8 cellular contexts compared by ENCODE assay signal in the genomic region with DNA sequence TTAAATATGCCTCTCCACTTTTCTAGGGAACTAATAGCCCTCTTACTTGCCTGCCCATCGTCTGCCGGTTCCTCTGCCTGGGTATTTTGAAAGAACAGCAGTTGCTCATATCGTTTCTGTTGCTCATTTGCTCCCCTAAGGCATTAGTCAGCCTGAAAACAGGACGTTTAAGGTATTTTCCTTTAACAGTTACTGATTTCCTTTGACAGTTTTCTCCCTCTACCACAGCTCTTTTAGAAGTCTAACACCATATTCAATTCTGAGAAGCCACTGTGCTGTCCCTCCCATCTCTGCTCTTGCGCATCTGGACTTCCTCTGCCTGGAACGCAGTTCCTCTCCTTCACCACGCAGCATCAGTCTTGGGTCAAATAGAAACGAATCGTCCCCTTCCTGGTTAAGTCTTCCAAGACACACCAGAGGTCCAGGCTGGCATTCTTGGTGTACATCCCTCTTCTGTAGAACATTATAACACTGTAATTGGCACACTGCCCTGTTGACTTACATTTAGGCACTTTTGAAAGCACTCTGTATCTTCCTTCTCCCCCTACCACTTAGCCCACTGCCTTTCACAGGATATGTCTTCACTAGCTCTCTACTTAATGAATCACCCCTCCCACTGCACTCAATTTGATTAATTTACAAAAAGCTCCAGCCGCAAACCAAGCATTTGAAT.
DNase-seq lines count a peak whose midpoint lies in the region; ATAC-seq and TF ChIP-seq lines count a peak whose summit lies in the region.

No MANE protein-coding gene starts in this region.

- peak; percentile 80 for DNase-seq in GM03348 (ENCODE audit: low spot score)
- DNase-seq in LoVo (ENCODE audit: low spot score) = peak; percentile 51
- peak; percentile 75 for DNase-seq in activated CD4-positive, alpha-beta T cell treated with anti-CD3 and anti-CD28 coated beads for 48 hours
- DNase-seq in coronary artery (ENCODE audit: low spot score) = peak; percentile 78
- DNase-seq in midbrain (lab: John Stamatoyannopoulos, UW) = peak; percentile 55
- DNase-seq in stimulated activated CD8-positive, alpha-beta memory T cell treated with anti-CD3 and anti-CD28 coated beads, Interleukin-7, amount 100 ng/mL, for 4 hours (ENCODE audit: low read depth in 2 of 2) = peak; percentile 46 to 55
- DNase-seq in H9 = no peak

- H3K56ac ChIP-seq in H9 (ENCODE audit: insufficient read length, low read depth, low read length) = no peak overlapping the region

- H2BK5ac ChIP-seq in H9 (ENCODE audit: insufficient read length, low read length) = no peak overlapping the region

- H4K20me1 ChIP-seq in H9 (ENCODE audit: control insufficient read depth, insufficient read depth, insufficient read length) = no peaks in the 10 kb centered on the region

- no peak overlapping the region for H3K27ac Mint-ChIP-seq in H9

- no peak overlapping the region for H2BK15ac ChIP-seq in H9 (ENCODE audit: low read depth, low read length)

- no peaks in the 10 kb centered on the region for H3K79me2 ChIP-seq in H9 (ENCODE audit: insufficient read depth, low read length)

- peaks cover 6% of the 10 kb centered on the region for H3K9me3 ChIP-seq in H9 (ENCODE audit: control insufficient read depth, low read depth, low read length)

- no peak overlapping the region for H3T11ph ChIP-seq in H9 (ENCODE audit: low read length)

- no peak overlapping the region for H4K91ac ChIP-seq in H9 (ENCODE audit: insufficient read length, low read depth, low read length)

- no CpG with 5 or more reads among the region's 10 CpGs for WGBS in H9 (ENCODE audit: extremely low coverage, insufficient read length, low lambda C conversion rate)

- H3K9me3 Mint-ChIP-seq in H9 = peaks cover 17 to 28% of the 10 kb centered on the region in 2 experiments

- peaks cover 7 to 12% (median 9%) of the 10 kb centered on the region in 3 experiments; a peak in 6 of 7 replicates for H3K36me3 Mint-ChIP-seq in H9 (ENCODE audit: insufficient read depth in 1 of 3, low read depth in 3 of 3)

- H3K4me1 Mint-ChIP-seq in H9 = no peaks in the 10 kb centered on the region

- H3K4me1 ChIP-seq in H9 (ENCODE audit: insufficient read depth, low read length) = no peaks in the 10 kb centered on the region

- H3K27ac ChIP-seq in coronary artery = peak overlapping the region; percentile 93 to 97
- H3K27ac ChIP-seq in H9 (ENCODE audit: insufficient read length, low read depth, low read length) = no peak overlapping the region

- H2BK120ac ChIP-seq in H9 (ENCODE audit: low read depth, low read length, poor library complexity, severe bottlenecking) = no peak overlapping the region

- H3K18ac ChIP-seq in H9 (ENCODE audit: insufficient read length, low read depth, low read length) = no peak overlapping the region

- no peak overlapping the region for H3K14ac ChIP-seq in H9 (ENCODE audit: insufficient read depth, low read length)

- TF ChIP-seq CTCF in coronary artery (IDR thresholded peaks at IDR 0.05) = no peak
- TF ChIP-seq CTCF in H9 (conservative IDR thresholded peaks at IDR 0.05) = no peak

- H4K5ac ChIP-seq in H9 (ENCODE audit: insufficient read length, low read depth, low read length) = no peak overlapping the region

- H3K27me3 ChIP-seq in H9 (ENCODE audit: insufficient read depth, low read length) = no peaks in the 10 kb centered on the region

- no peak overlapping the region for H2AFZ ChIP-seq in H9 (ENCODE audit: low read length)

- H2AK5ac ChIP-seq in H9 (ENCODE audit: insufficient read length, low read length) = no peak overlapping the region

- H3K4me3 ChIP-seq in coronary artery = peak overlapping the region; percentile 77

- H2BK12ac ChIP-seq in H9 (ENCODE audit: insufficient read length, low read depth, low read length) = no peak overlapping the region

- no peak overlapping the region for H3K4me2 ChIP-seq in H9 (ENCODE audit: insufficient read depth, insufficient read length, low read length)

- no peak overlapping the region for H3K4me3 Mint-ChIP-seq in H9

- no peak overlapping the region for H2BK20ac ChIP-seq in H9 (ENCODE audit: low read depth, low read length, poor library complexity, severe bottlenecking)

- H3K9ac ChIP-seq in H9 (ENCODE audit: extremely low read depth, insufficient read length, low read length) = no peak overlapping the region

- H3K23ac ChIP-seq in H9 (ENCODE audit: insufficient read length, low read depth, low read length) = no peak overlapping the region

- H4K8ac ChIP-seq in H9 (replicated peaks; ENCODE audit: insufficient read length, low read depth, low read length) = no peak overlapping the region

- no peaks in the 10 kb centered on the region for H3K79me1 ChIP-seq in H9 (ENCODE audit: insufficient read depth, low read depth, low read length, poor library complexity, severe bottlenecking)

- no peak overlapping the region for H3K4ac ChIP-seq in H9 (ENCODE audit: low read depth, low read length)

- ATAC-seq in GM21737 (IDR thresholded peaks at IDR 0.05; ENCODE audit: unreplicated experiment) = peak; percentile 91

- H3K23me2 ChIP-seq in H9 (ENCODE audit: insufficient read length, low read depth, low read length, poor library complexity, severe bottlenecking) = no peaks in the 10 kb centered on the region

- no peaks in the 10 kb centered on the region; the same call in 1 of the 2 replicates for H3K27me3 Mint-ChIP-seq in H9 (ENCODE audit: low read depth)
